In genomic region chr7:148527717-148528168, GRCh38 we compare ENCODE assay signal across 1 cellular context.
TF ChIP-seq lines count a peak whose summit lies in the region.

No MANE protein-coding gene starts in this region.

TF ChIP-seq in K562, 482 proteins besides CTCF, POLR2A, EP300 and RAD21 (continued from another document and continues in another):
- TF ChIP-seq ZNF592 (IDR thresholded peaks at IDR 0.05) (0 out of 2 replicates have a peak, but pooled peaks have one; percentile 23), TFAP4 (CRISPR knock-in tag; IDR thresholded peaks at IDR 0.05; ENCODE audit: borderline replicate concordance) (no peak), RBM25 (IDR thresholded peaks at IDR 0.05; ENCODE audit: low read depth, low read length, severe bottlenecking) (no peak), MTA1 (IDR thresholded peaks at IDR 0.05; ENCODE audit: borderline replicate concordance) (no peak), MBD2 (IDR thresholded peaks at IDR 0.05; ENCODE audit: borderline replicate concordance, low read depth) (no peak), AFF4 (CRISPR knock-in tag; IDR thresholded peaks at IDR 0.05) (no peak), ZBTB1 (CRISPR knock-in tag; IDR thresholded peaks at IDR 0.05; ENCODE audit: borderline replicate concordance, low read depth) (no peak), ZNF174 (CRISPR knock-in tag; IDR thresholded peaks at IDR 0.05) (no peak), BCLAF1 (IDR thresholded peaks at IDR 0.05; ENCODE audit: borderline replicate concordance in 1 of 2, control insufficient read depth in 1 of 2, low read depth in 2 of 2, low read length in 1 of 2) (no peak), SRSF7 (optimal IDR thresholded peaks at IDR 0.05; ENCODE audit: low read depth, low read length) (no peak), HNRNPLL (IDR thresholded peaks at IDR 0.05; ENCODE audit: low read depth, low read length, poor library complexity, severe bottlenecking) (no peak), ZNF717 (CRISPR knock-in tag; IDR thresholded peaks at IDR 0.05) (no peak), ZEB2 (IDR thresholded peaks at IDR 0.05) (no peak), NELFE (IDR thresholded peaks at IDR 0.05; ENCODE audit: insufficient read depth, insufficient read length) (no peak), MLLT1 (IDR thresholded peaks at IDR 0.05) (peak in 1 of 2 experiments; percentile 80; a peak in 1 of 4 replicates), REST (CRISPR knock-in tag; IDR thresholded peaks at IDR 0.05; ENCODE audit: low read depth) (no peak), LCOR (CRISPR knock-in tag; IDR thresholded peaks at IDR 0.05) (no peak), SMARCA5 (IDR thresholded peaks at IDR 0.05) (no peak; the same call in 1 of the 2 replicates), CREB5 (CRISPR knock-in tag; IDR thresholded peaks at IDR 0.05) (no peak), FOXK2 (conservative IDR thresholded peaks at IDR 0.05 in 1 of 2, IDR thresholded peaks at IDR 0.05 in 1 of 2; ENCODE audit: low read depth in 2 of 2) (peak in 1 of 2 experiments; percentile 64; a peak in 2 of 4 replicates), ZBTB9 (CRISPR knock-in tag; IDR thresholded peaks at IDR 0.05) (no peak), GTF2A2 (tag; IDR thresholded peaks at IDR 0.05) (no peak), SP2 (IDR thresholded peaks at IDR 0.05; ENCODE audit: extremely low read depth, low read depth, low read length, poor library complexity, severe bottlenecking) (no peak), THAP7 (CRISPR knock-in tag; IDR thresholded peaks at IDR 0.05) (no peak), RBM34 (IDR thresholded peaks at IDR 0.05; ENCODE audit: borderline replicate concordance, insufficient read depth, low read length) (no peak), ZNF785 (CRISPR knock-in tag; IDR thresholded peaks at IDR 0.05) (no peak), SAFB (IDR thresholded peaks at IDR 0.05; ENCODE audit: borderline replicate concordance, low read depth, low read length) (no peak), FOXK1 (CRISPR knock-in tag; IDR thresholded peaks at IDR 0.05; ENCODE audit: borderline replicate concordance) (peak; percentile 57; the same call in 1 of the 2 replicates), CREM (IDR thresholded peaks at IDR 0.05; ENCODE audit: low read depth) (peak; percentile 44; the same call in 1 of the 2 replicates), THRB (CRISPR knock-in tag; conservative IDR thresholded peaks at IDR 0.05) (no peak), ARHGAP35 (IDR thresholded peaks at IDR 0.05; ENCODE audit: partially characterized antibody) (no peak)
